In the genomic region with DNA sequence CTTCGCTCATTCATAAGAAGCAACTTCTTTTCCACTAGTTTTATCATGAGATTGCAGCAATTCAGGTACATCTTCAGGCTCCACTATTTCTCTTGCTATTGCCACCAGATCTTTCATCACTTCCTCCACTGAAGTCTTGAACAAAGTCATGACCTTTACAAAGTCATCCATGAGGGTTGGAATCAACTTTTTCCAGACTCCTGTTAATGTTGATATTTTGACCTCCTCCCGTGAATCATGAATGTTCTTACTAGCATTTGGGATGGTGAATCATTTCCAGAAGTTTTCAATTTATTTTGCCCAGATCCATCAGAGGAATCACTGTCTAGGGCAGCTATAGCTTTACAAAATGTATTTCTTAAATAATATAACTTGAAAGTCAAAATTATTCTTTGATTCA, we compare ENCODE assay signal across 12 cellular contexts. TPM values are rescaled to one million over a fixed set of nuclear protein-coding genes. Genes with fewer than 3 reads are reported as not detected.
DNase-seq lines count a peak whose midpoint lies in the region; ATAC-seq and TF ChIP-seq lines count a peak whose summit lies in the region.
"Had no signal": no experiment of that assay in that cellular context is flagged by ENCODE, and none has a peak within 500 bp of the region (broad histone marks: within the 10 kb centered on the region; RNA-seq: fewer than 3 reads in every experiment).

No MANE protein-coding gene starts in this region.

- no peaks in the 10 kb centered on the region for H4K20me1 ChIP-seq in HCT116 (ENCODE audit: insufficient read depth)

- peak overlapping the region; percentile 86 for H3K4me3 Mint-ChIP-seq in Caco-2 (ENCODE audit: unreplicated experiment)
- H3K4me3 Mint-ChIP-seq in activated CD4-positive, alpha-beta memory T cell treated with anti-CD3 and anti-CD28 coated beads, Interleukin-2, amount 10 ng/mL, durations not matched to agents 7 days and 5 days = peak overlapping the region; percentile 98
- peak overlapping the region in 7 of 8 donors; percentile 48 to 98 (median 93) for H3K4me3 Mint-ChIP-seq in naive B cell

- no peak for TF ChIP-seq RAD21 in HCT116 (IDR thresholded peaks at IDR 0.05; ENCODE audit: low read depth)

- H3K36me3 Mint-ChIP-seq in Caco-2 (ENCODE audit: insufficient read depth, unreplicated experiment) (peaks cover 8% of the 10 kb centered on the region), naive B cell (peaks cover 3 to 7% of the 10 kb centered on the region in 2 donors)
- peaks cover 35% of the 10 kb centered on the region for H3K36me3 Mint-ChIP-seq in activated CD4-positive, alpha-beta memory T cell treated with anti-CD3 and anti-CD28 coated beads, Interleukin-2, amount 10 ng/mL, durations not matched to agents 7 days and 5 days (ENCODE audit: low read depth)

- POLR2A ChIA-PET in Caco-2 (lab: Charles Lee) (no interaction called here), HCT116 (lab: Charles Lee) (no interaction called here)
- POLR2A ChIA-PET in activated CD4-positive, alpha-beta memory T cell treated with anti-CD3 and anti-CD28 coated beads, Interleukin-2, amount 10 ng/mL, durations not matched to agents 7 days and 5 days (lab: Charles Lee) = interaction anchor here (1.3 to 1.7 kb wide), 3 partner anchors 9 to 85 kb away, joined by 3 to 6 read pairs (median 6); no protein-coding TSS in a partner anchor

- TF ChIP-seq POLR2A in HCT116 (IDR thresholded peaks at IDR 0.05; ENCODE audit: borderline replicate concordance, extremely low read depth, insufficient read depth, insufficient read length) = no peak
- no peak for TF ChIP-seq POLR2A in suprapubic skin (IDR thresholded peaks at IDR 0.05)

- H3K4me1 ChIP-seq in Caco-2 (peaks cover 5% of the 10 kb centered on the region; the same call in 1 of the 2 replicates), HCT116 (ENCODE audit: control insufficient read depth in 1 of 2, insufficient read depth in 2 of 2, low read length in 2 of 2) (peaks cover 3 to 14% of the 10 kb centered on the region in 2 experiments; a peak in 2 of 4 replicates), suprapubic skin (peaks cover 35% of the 10 kb centered on the region)

- H3K4me1 Mint-ChIP-seq in Caco-2 (ENCODE audit: low read depth, unreplicated experiment) (no peaks in the 10 kb centered on the region), naive B cell (peaks cover 46 to 61% (median 58%) of the 10 kb centered on the region in 3 donors)
- H3K4me1 Mint-ChIP-seq in activated CD4-positive, alpha-beta memory T cell treated with anti-CD3 and anti-CD28 coated beads, Interleukin-2, amount 10 ng/mL, durations not matched to agents 7 days and 5 days = peaks cover 52% of the 10 kb centered on the region

- ATAC-seq in HCT116 (no peak), naive B cell (ENCODE audit: low read depth in 2 of 2) (no peak), GM19467 (IDR thresholded peaks at IDR 0.05; ENCODE audit: unreplicated experiment) (no peak)

- RAD21 ChIA-PET in HCT116 (lab: Charles Lee; ENCODE audit: low non-redundant PET in 1 of 2, low total read pairs in 2 of 2, uncharacterized antibody in 2 of 2, unreplicated experiment in 2 of 2) = no interaction called here

- H3K36me3 ChIP-seq in Caco-2 (ENCODE audit: control insufficient read depth, insufficient read depth, low read length) (no peaks in the 10 kb centered on the region), HCT116 (ENCODE audit: control insufficient read depth in 1 of 2, insufficient read depth in 2 of 2, low read length in 2 of 2) (no peaks in the 10 kb centered on the region), WERI-Rb-1 (peaks cover 13% of the 10 kb centered on the region), suprapubic skin (no peaks in the 10 kb centered on the region)
- H3K36me3 ChIP-seq: sigmoid colon, uterus had no signal

- H3K27ac Mint-ChIP-seq in Caco-2 (ENCODE audit: unreplicated experiment) (no peak overlapping the region), naive B cell (peak overlapping the region in 5 of 6 donors; percentile 5 to 82 (median 73))
- peak overlapping the region; percentile 16 for H3K27ac Mint-ChIP-seq in activated CD4-positive, alpha-beta memory T cell treated with anti-CD3 and anti-CD28 coated beads, Interleukin-2, amount 10 ng/mL, durations not matched to agents 7 days and 5 days

- no peak overlapping the region for H2AFZ ChIP-seq in HCT116 (ENCODE audit: low read depth, low read length, poor library complexity, severe bottlenecking)

- DNase-seq in Caco-2 = no peak
- no peak for DNase-seq in HCT116 (ENCODE audit: low read depth, low spot score)
- DNase-seq in activated CD4-positive, alpha-beta memory T cell treated with anti-CD3 and anti-CD28 coated beads, Interleukin-2, amount 10 ng/mL, durations not matched to agents 7 days and 5 days = no peak
- no peak for DNase-seq in naive B cell
- DNase-seq in WERI-Rb-1 = no peak
- DNase-seq in suprapubic skin (ENCODE audit: low spot score in 2 of 2) = no peak
- DNase-seq: activated CD4-positive, alpha-beta T cell treated with anti-CD3 and anti-CD28 coated beads for 4 hours; hypothalamus; sigmoid colon; uterus had no signal

- H3K27me3 ChIP-seq in Caco-2 (replicated peaks; ENCODE audit: control insufficient read depth, insufficient read depth, low read length) (no peaks in the 10 kb centered on the region), HCT116 (ENCODE audit: insufficient read depth, low read length) (no peaks in the 10 kb centered on the region), WERI-Rb-1 (ENCODE audit: insufficient read depth, low read depth, severe bottlenecking) (no peaks in the 10 kb centered on the region), suprapubic skin (no peaks in the 10 kb centered on the region)
- H3K27me3 ChIP-seq: sigmoid colon, uterus had no signal

- TF ChIP-seq EP300 in suprapubic skin (IDR thresholded peaks at IDR 0.05) = no peak

- no peak for TF ChIP-seq CTCF in Caco-2 (IDR thresholded peaks at IDR 0.05; ENCODE audit: insufficient read depth in 1 of 2, low read depth in 1 of 2, low read length in 1 of 2, severe bottlenecking in 1 of 2, unreplicated experiment in 1 of 2)
- TF ChIP-seq CTCF in HCT116 (IDR thresholded peaks at IDR 0.05 in 2 of 3, conservative IDR thresholded peaks at IDR 0.05 in 1 of 3; ENCODE audit: borderline replicate concordance in 1 of 3, insufficient read depth in 1 of 3, low read depth in 2 of 3, low read length in 2 of 3) = no peak
- no peak for TF ChIP-seq CTCF in WERI-Rb-1 (IDR thresholded peaks at IDR 0.05; ENCODE audit: low read depth, low read length)
- TF ChIP-seq CTCF in suprapubic skin (IDR thresholded peaks at IDR 0.05) = no peak

- H3K9me3 ChIP-seq in Caco-2 = no peaks in the 10 kb centered on the region
- H3K9me3 ChIP-seq in HCT116 (ENCODE audit: control insufficient read depth in 1 of 2, insufficient read depth in 1 of 2, low read depth in 1 of 2, low read length in 2 of 2) = no peaks in the 10 kb centered on the region
- no peaks in the 10 kb centered on the region for H3K9me3 ChIP-seq in WERI-Rb-1 (ENCODE audit: severe bottlenecking)
- no peaks in the 10 kb centered on the region for H3K9me3 ChIP-seq in suprapubic skin
- H3K9me3 ChIP-seq: sigmoid colon, uterus had no signal

- CTCF ChIA-PET in Caco-2 (lab: Charles Lee) = no interaction called here
- CTCF ChIA-PET in HCT116 (lab: Charles Lee) = no interaction called here
- CTCF ChIA-PET in activated CD4-positive, alpha-beta memory T cell treated with anti-CD3 and anti-CD28 coated beads, Interleukin-2, amount 10 ng/mL, durations not matched to agents 7 days and 5 days (lab: Charles Lee) = interaction anchor here (1.1 kb wide), 1 partner anchor 11 kb away, joined by 3 read pairs; no protein-coding TSS in a partner anchor

- H3K9me2 ChIP-seq in HCT116 (ENCODE audit: insufficient read depth) = no peaks in the 10 kb centered on the region

- WGBS in suprapubic skin = 92% methylated on average over 2 of the region's 2 CpGs

- H3K27ac ChIP-seq in HCT116 (ENCODE audit: low read depth, low read length) (no peak overlapping the region), WERI-Rb-1 (no peak overlapping the region), suprapubic skin (no peak overlapping the region)
- H3K27ac ChIP-seq: sigmoid colon, uterus had no signal

- no peaks in the 10 kb centered on the region for H3K9me3 Mint-ChIP-seq in Caco-2 (ENCODE audit: unreplicated experiment)
- H3K9me3 Mint-ChIP-seq in activated CD4-positive, alpha-beta memory T cell treated with anti-CD3 and anti-CD28 coated beads, Interleukin-2, amount 10 ng/mL, durations not matched to agents 7 days and 5 days = no peaks in the 10 kb centered on the region
- H3K9me3 Mint-ChIP-seq in naive B cell = no peaks in the 10 kb centered on the region

- H3K4me3 ChIP-seq in Caco-2 (ENCODE audit: low read depth, low read length) (no peak overlapping the region), HCT116 (replicated peaks in 1 of 2; ENCODE audit: low read depth in 1 of 2, low read length in 2 of 2) (peak overlapping the region; percentile 76 to 97), WERI-Rb-1 (ENCODE audit: low read depth, low read length) (no peak overlapping the region), suprapubic skin (no peak overlapping the region)

- H3K27me3 Mint-ChIP-seq in Caco-2 (ENCODE audit: insufficient read depth, unreplicated experiment) = no peaks in the 10 kb centered on the region
- H3K27me3 Mint-ChIP-seq in activated CD4-positive, alpha-beta memory T cell treated with anti-CD3 and anti-CD28 coated beads, Interleukin-2, amount 10 ng/mL, durations not matched to agents 7 days and 5 days = no peaks in the 10 kb centered on the region
- no peaks in the 10 kb centered on the region for H3K27me3 Mint-ChIP-seq in naive B cell

- 0 out of 2 replicates have a peak overlapping the region, but pooled peaks have one; percentile 74 for H3K9ac ChIP-seq in HCT116 (ENCODE audit: low read length)

- intact Hi-C loops in Caco-2 (cut with micrococcal nuclease; ENCODE audit: unreplicated experiment) (loop anchor here (5.0 kb wide), 1 partner anchor 58 kb away; no protein-coding TSS in a partner anchor), HCT116 (cut with micrococcal nuclease) (no loop called here)

- peak overlapping the region; percentile 87 for H3K4me2 ChIP-seq in HCT116 (ENCODE audit: low read length)

- BruUV-seq in Caco-2 (replicated peaks; lab: Mats Ljungman, UMichigan) (no TSS peak), HCT116 (replicated peaks; lab: Mats Ljungman, UMichigan) (no TSS peak)

- peaks cover 64% of the 10 kb centered on the region for H3K79me2 ChIP-seq in HCT116 (ENCODE audit: insufficient read depth, low read length)

RNA-seq across cellular contexts. Expression of gene CENPQ, which starts 1.5 kb away (rescaled TPM):
- total RNA-seq in Caco-2 (2022) (12.4 and 13.4 TPM in 2 replicates), HCT116 (2021; ENCODE audit: unreplicated experiment) (11.3 TPM), suprapubic skin (1 to 10 TPM; 2.4 to 4.0 (median 3.6) TPM)
- polyA plus RNA-seq in HCT116 (2012) = 2.3 and 3.0 TPM in 2 replicates
- 10 to 100 TPM; 18.0 to 20.8 TPM for total RNA-seq in activated CD4-positive, alpha-beta memory T cell treated with anti-CD3 and anti-CD28 coated beads, Interleukin-2, amount 10 ng/mL, durations not matched to agents 7 days and 5 days
- polyA plus RNA-seq in naive B cell (ENCODE audit: low read depth in 6 of 6) = 1 to 10 TPM; 2.8 to 8.7 (median 6.6) TPM

RNA-seq across cellular contexts. Expression of gene MMUT, which starts 1.6 kb away (rescaled TPM):
- total RNA-seq in Caco-2 (2022) (11.1 and 12.1 TPM in 2 replicates), HCT116 (2021; ENCODE audit: unreplicated experiment) (12.4 TPM), suprapubic skin (10 to 100 TPM; 10.9 to 17.9 (median 16.1) TPM)
- 6.0 and 7.5 TPM in 2 replicates for polyA plus RNA-seq in HCT116 (2012)
- 10 to 100 TPM; 19.1 to 20.6 TPM for total RNA-seq in activated CD4-positive, alpha-beta memory T cell treated with anti-CD3 and anti-CD28 coated beads, Interleukin-2, amount 10 ng/mL, durations not matched to agents 7 days and 5 days
- 10 to 100 TPM in 3 of 6 donors, 1 to 10 TPM in 3; 5.0 to 12.1 (median 9.5) TPM for polyA plus RNA-seq in naive B cell (ENCODE audit: low read depth in 6 of 6)

RNA-seq across cellular contexts. Expression of gene GLYATL3, which starts 35.0 kb away (rescaled TPM):
- total RNA-seq in Caco-2 (2022) = not detected in 2 replicates
- not detected for total RNA-seq in HCT116 (2021; ENCODE audit: unreplicated experiment)
- not detected in 2 replicates for polyA plus RNA-seq in HCT116 (2012)
- not detected for total RNA-seq in activated CD4-positive, alpha-beta memory T cell treated with anti-CD3 and anti-CD28 coated beads, Interleukin-2, amount 10 ng/mL, durations not matched to agents 7 days and 5 days
- not detected for polyA plus RNA-seq in naive B cell (ENCODE audit: low read depth in 6 of 6)
- not detected for total RNA-seq in suprapubic skin
- total RNA-seq: mononuclear cell, sigmoid colon, uterus had no signal

Comparison
In these comparisons a context has a peak if more than half of its experiments do, and no peak if none do; other contexts are left out.
1. H3K4me3 ChIP-seq: peak in HCT116 (2 of 2); none in Caco-2 (single experiment), WERI-Rb-1 (single experiment) and suprapubic skin (single experiment).
2. Peak in every context shown above with its lines, with median percentiles within 50 percentile points of each other: H3K4me3 Mint-ChIP-seq.